Comparison of ENCODE assay signal across 14 cellular contexts in the genomic region with DNA sequence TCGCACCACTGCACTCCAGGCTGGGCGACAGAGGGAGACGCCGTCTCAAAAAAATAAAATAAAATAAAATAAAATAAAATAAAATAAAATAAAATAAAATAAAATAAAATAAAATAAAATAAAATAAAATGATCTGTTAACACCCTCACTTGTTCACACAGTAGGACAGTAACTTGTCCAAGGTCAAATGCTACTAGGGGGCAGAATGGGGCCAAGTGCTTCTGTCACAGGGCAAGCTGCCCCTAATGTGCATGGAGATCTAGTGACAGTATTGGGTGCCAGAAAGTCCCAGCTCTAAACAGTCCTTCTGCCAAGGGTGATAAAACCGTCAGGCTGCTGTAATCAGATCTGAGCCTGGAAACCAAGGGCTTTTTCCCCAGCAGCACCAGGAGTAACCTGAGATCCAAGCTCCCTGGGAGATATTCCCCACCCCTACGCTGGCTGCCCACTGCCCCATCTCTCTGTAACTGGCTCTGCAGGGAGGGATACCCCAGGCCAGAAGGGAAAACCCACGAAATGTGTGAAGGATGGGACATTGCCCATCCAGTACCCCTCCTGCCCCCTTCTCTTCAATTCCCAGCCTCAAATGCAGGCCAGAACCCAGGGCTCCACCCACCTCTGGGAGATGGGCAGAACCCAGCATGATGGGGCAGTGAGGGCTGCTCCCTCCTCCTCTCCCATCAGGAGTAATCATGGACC. TPM values are rescaled to one million over a fixed set of nuclear protein-coding genes. Genes with fewer than 3 reads are reported as not detected.
DNase-seq lines count a peak whose midpoint lies in the region; ATAC-seq and TF ChIP-seq lines count a peak whose summit lies in the region.
"Had no signal": no experiment of that assay in that cellular context is flagged by ENCODE, and none has a peak within 500 bp of the region (broad histone marks: within the 10 kb centered on the region; RNA-seq: fewer than 3 reads in every experiment).

No MANE protein-coding gene starts in this region.

- intact Hi-C loops in ascending aorta (cut with DNase I): no loop called here

- H3K36me3 ChIP-seq in SJCRH30: no peaks in the 10 kb centered on the region
- no peaks in the 10 kb centered on the region for H3K36me3 ChIP-seq in ascending aorta

- H3K27ac ChIP-seq in SJCRH30 (no peak overlapping the region), ascending aorta (no peak overlapping the region)
- H3K27ac ChIP-seq: foreskin keratinocyte had no signal

- no peak for TF ChIP-seq CTCF in ascending aorta (IDR thresholded peaks at IDR 0.05)

- ATAC-seq in left lobe of liver: peak; percentile 64
- ATAC-seq in HG03565 (IDR thresholded peaks at IDR 0.05; ENCODE audit: unreplicated experiment): no peak
- ATAC-seq: foreskin keratinocyte; stimulated activated naive CD8-positive, alpha-beta T cell treated with anti-CD3 and anti-CD28 coated beads, Interleukin-15, amount 100 ng/mL, for 72 hours had no signal

- DNase-seq in DMS79 treated with DMSO at 0.1 percent for 48 hours (lab: John Stamatoyannopoulos, UW) (peak; percentile 90), NCI-H187 treated with DMSO at 0.1 percent for 48 hours (lab: John Stamatoyannopoulos, UW) (peak; percentile 77), SJCRH30 (peak; percentile 60 to 82), left lobe of liver (ENCODE audit: low spot score) (no peak), germinal center (ENCODE audit: low spot score) (no peak), ascending aorta (ENCODE audit: low spot score in 2 of 2) (no peak)
- no peak for DNase-seq in activated CD4-positive, CD25-positive, alpha-beta regulatory T cell (lab: John Stamatoyannopoulos, UW)
- DNase-seq: activated T-cell treated with anti-CD3 and anti-CD28 coated beads, Interleukin-2, amount 50 U/mL, for 1 hour; dermis blood vessel endothelial cell; foreskin keratinocyte; immature natural killer cell; NCI-H345; stimulated activated naive CD8-positive, alpha-beta T cell treated with anti-CD3 and anti-CD28 coated beads, Interleukin-15, amount 100 ng/mL, for 72 hours had no signal

- H3K9me3 ChIP-seq in SJCRH30 (replicated peaks) (no peaks in the 10 kb centered on the region), ascending aorta (no peaks in the 10 kb centered on the region)

- H3K4me3 ChIP-seq in SJCRH30 (no peak overlapping the region), ascending aorta (no peak overlapping the region)

- H3K27me3 ChIP-seq in SJCRH30 (no peaks in the 10 kb centered on the region), ascending aorta (no peaks in the 10 kb centered on the region)
- H3K27me3 ChIP-seq: foreskin keratinocyte had no signal

- H3K4me1 ChIP-seq in SJCRH30 (peaks cover 14% of the 10 kb centered on the region), ascending aorta (no peaks in the 10 kb centered on the region)
- H3K4me1 ChIP-seq: foreskin keratinocyte had no signal

RNA-seq across cellular contexts. Expression of a gene that starts 16.6 kb away (rescaled TPM):
- total RNA-seq in SJCRH30 (2014; rRNA removed; shearing (Covaris generic)): 26.3 and 32.4 TPM in 2 replicates
- total RNA-seq in left lobe of liver (29.9 TPM), ascending aorta (23.7 TPM)

RNA-seq across cellular contexts. Expression of a gene that starts 31.9 kb away (rescaled TPM):
- total RNA-seq in SJCRH30 (2014; rRNA removed; shearing (Covaris generic)): 11.7 and 11.8 TPM in 2 replicates
- total RNA-seq in left lobe of liver: 21.2 TPM
- 3.4 TPM for total RNA-seq in ascending aorta

Comparison
In these comparisons a context has a peak if more than half of its experiments do, and no peak if none do; other contexts are left out.
1. DNase-seq: peak in DMS79 treated with DMSO at 0.1 percent for 48 hours (single experiment), NCI-H187 treated with DMSO at 0.1 percent for 48 hours (single experiment) and SJCRH30 (2 of 2); none in left lobe of liver (single experiment), activated CD4-positive, CD25-positive, alpha-beta regulatory T cell (0 of 4), germinal center (single experiment) and ascending aorta (0 of 2).